Comparison of ENCODE assay signal across 31 cellular contexts in the genomic region with DNA sequence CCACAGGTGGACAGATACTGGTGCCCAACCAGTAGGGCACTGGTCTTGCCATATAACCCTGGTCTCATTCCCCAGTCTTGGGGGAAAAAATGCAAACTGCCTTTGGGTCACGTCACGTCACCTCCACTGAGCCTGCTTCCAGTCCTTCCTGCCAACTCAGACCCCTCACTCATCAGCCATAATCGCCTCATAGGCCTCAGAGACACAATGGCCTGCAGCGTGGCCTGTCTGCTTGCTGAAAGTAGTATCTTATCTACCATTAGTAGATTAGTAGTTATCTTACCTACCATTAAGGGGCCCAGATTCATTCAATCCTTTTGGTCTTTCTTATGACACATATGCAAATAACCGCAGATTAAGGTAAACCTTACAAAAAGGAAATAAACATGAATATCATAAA.
DNase-seq lines count a peak whose midpoint lies in the region; ATAC-seq and TF ChIP-seq lines count a peak whose summit lies in the region.
"Had no signal": no experiment of that assay in that cellular context is flagged by ENCODE, and none has a peak within 500 bp of the region (broad histone marks: within the 10 kb centered on the region; RNA-seq: fewer than 3 reads in every experiment).

No MANE protein-coding gene starts in this region.

- H3K9ac ChIP-seq in endodermal cell (ENCODE audit: extremely low read depth, low read length, poor library complexity, severe bottlenecking): no peak overlapping the region
- H3K9ac ChIP-seq in mesendoderm (ENCODE audit: low read length): no peak overlapping the region
- H3K9ac ChIP-seq: BLaER1; BLaER1 treated with 17β-estradiol and CSF1 and Interleukin-3, amounts not matched to agents 10 nM and 100 nM had no signal

- H2BK120ac ChIP-seq in mesendoderm (ENCODE audit: low read depth, low read length): no peak overlapping the region

- no peaks in the 10 kb centered on the region for H3K79me2 ChIP-seq in mesendoderm (ENCODE audit: control insufficient read depth, insufficient read depth, low read length)

- H3K4me3 Mint-ChIP-seq in endodermal cell (no peak overlapping the region), T-helper 17 cell (no peak overlapping the region)
- H3K4me3 Mint-ChIP-seq: B cell; CD14-positive monocyte; CD4-positive, alpha-beta memory T cell; CD4-positive, alpha-beta T cell; CD4-positive, CD25-positive, alpha-beta regulatory T cell; CD8-positive, alpha-beta memory T cell; CD8-positive, alpha-beta T cell had no signal

- H3K4me2 ChIP-seq in mesendoderm (ENCODE audit: low read length): no peak overlapping the region
- H3K4me2 ChIP-seq: A549 had no signal

- H2BK5ac ChIP-seq in mesendoderm (ENCODE audit: low read length): no peak overlapping the region

- peak overlapping the region; percentile 73 for H3K23ac ChIP-seq in mesendoderm (ENCODE audit: low read length)

- H3K4me1 ChIP-seq in endodermal cell (ENCODE audit: control insufficient read depth, insufficient read depth, low read length) (peaks cover 14% of the 10 kb centered on the region), mesendoderm (ENCODE audit: control insufficient read depth, low read depth, low read length) (peaks cover 11% of the 10 kb centered on the region)
- H3K4me1 ChIP-seq: A549, BE2C, Caco-2 had no signal

- H3K4ac ChIP-seq in mesendoderm (ENCODE audit: low read depth, low read length): peak overlapping the region; percentile 42

- no peak overlapping the region for H4K8ac ChIP-seq in mesendoderm (ENCODE audit: low read depth, low read length)

- H2AK5ac ChIP-seq in mesendoderm (ENCODE audit: low read length): no peak overlapping the region

- H3K27ac ChIP-seq in endodermal cell (ENCODE audit: low read depth, low read length): no peak overlapping the region
- no peak overlapping the region for H3K27ac ChIP-seq in mesendoderm (ENCODE audit: low read depth, low read length)
- H3K27ac ChIP-seq: 22Rv1, A549, BLaER1, C4-2B had no signal

- H3K27ac Mint-ChIP-seq in endodermal cell (no peak overlapping the region), T-helper 17 cell (no peak overlapping the region)
- H3K27ac Mint-ChIP-seq: B cell; CD14-positive monocyte; CD4-positive, alpha-beta T cell; CD4-positive, CD25-positive, alpha-beta regulatory T cell; CD8-positive, alpha-beta T cell had no signal

- peak overlapping the region; percentile 20 for H3K56ac ChIP-seq in mesendoderm (ENCODE audit: low read length)

- H3K9me3 Mint-ChIP-seq in endodermal cell: peaks cover 11% of the 10 kb centered on the region
- H3K9me3 Mint-ChIP-seq: CD4-positive, alpha-beta T cell; CD8-positive, alpha-beta memory T cell had no signal

- no peaks in the 10 kb centered on the region for H3K36me3 ChIP-seq in endodermal cell (ENCODE audit: control insufficient read depth, insufficient read depth, low read length)
- no peaks in the 10 kb centered on the region for H3K36me3 ChIP-seq in mesendoderm (ENCODE audit: control insufficient read depth, insufficient read depth, low read length)
- H3K36me3 ChIP-seq: BE2C; BLaER1; BLaER1 treated with 17β-estradiol and CSF1 and Interleukin-3, amounts not matched to agents 10 nM and 100 nM had no signal

- H3K27me3 Mint-ChIP-seq in endodermal cell (ENCODE audit: insufficient read depth): peaks cover 2% of the 10 kb centered on the region
- peaks cover 15% of the 10 kb centered on the region for H3K27me3 Mint-ChIP-seq in T-helper 17 cell

- DNase-seq in endodermal cell (peak; percentile 57), mesendoderm (peak; percentile 73), T-helper 17 cell (no peak), NCI-H2029 treated with DMSO at 0.1 percent for 48 hours (lab: John Stamatoyannopoulos, UW) (no peak)
- DNase-seq: 8988T; ACHN; AML-193; BE2C; C1 segment of cervical spinal cord; Caco-2; Calu3; CD4-positive, alpha-beta memory T cell; CD4-positive, alpha-beta T cell; CD4-positive, CD25-positive, alpha-beta regulatory T cell; CD8-positive, alpha-beta memory T cell; CD8-positive, alpha-beta T cell; COR-L47; DMS 273 treated with DMSO at 0.1 percent for 48 hours; DMS153; DMS53; DMS79; DMS79 treated with DMSO at 0.1 percent for 48 hours; DND-41; EL had no signal

- peaks cover 29% of the 10 kb centered on the region for H3K4me1 Mint-ChIP-seq in endodermal cell
- no peaks in the 10 kb centered on the region for H3K4me1 Mint-ChIP-seq in T-helper 17 cell
- H3K4me1 Mint-ChIP-seq: B cell; CD4-positive, alpha-beta memory T cell; CD8-positive, alpha-beta memory T cell had no signal

- H3K36me3 Mint-ChIP-seq in endodermal cell (ENCODE audit: low read depth): no peaks in the 10 kb centered on the region
- no peaks in the 10 kb centered on the region for H3K36me3 Mint-ChIP-seq in T-helper 17 cell (ENCODE audit: low read depth)
- H3K36me3 Mint-ChIP-seq: CD14-positive monocyte; CD4-positive, alpha-beta memory T cell; CD4-positive, CD25-positive, alpha-beta regulatory T cell; CD8-positive, alpha-beta memory T cell; CD8-positive, alpha-beta T cell had no signal

- no peak for ATAC-seq in T-helper 17 cell
- ATAC-seq: A549; CD8-positive, alpha-beta T cell had no signal

- no peak overlapping the region for H2BK15ac ChIP-seq in mesendoderm (replicated peaks; ENCODE audit: low read depth)

- TF ChIP-seq CTCF in endodermal cell (conservative IDR thresholded peaks at IDR 0.05): no peak

- WGBS in endodermal cell (ENCODE audit: insufficient coverage in 1 of 2, insufficient read length in 1 of 2), 2 experiments: 54 to 100% methylated on average over 1 to 5 of the region's 5 CpGs
- no CpG with 5 or more reads among the region's 5 CpGs for whole genome bisulfite sequencing in mesendoderm (ENCODE audit: extremely low coverage, insufficient coverage, low lambda C conversion rate)

- H3K4me3 ChIP-seq in endodermal cell (ENCODE audit: low read length) (no peak overlapping the region), mesendoderm (ENCODE audit: low read length) (no peak overlapping the region)
- H3K4me3 ChIP-seq: A549; BLaER1; BLaER1 treated with 17β-estradiol and CSF1 and Interleukin-3, amounts not matched to agents 10 nM and 100 nM had no signal

- H3K27me3 ChIP-seq in endodermal cell (ENCODE audit: control insufficient read depth, insufficient read depth, low read length, poor library complexity, severe bottlenecking) (peaks cover 11% of the 10 kb centered on the region), mesendoderm (ENCODE audit: insufficient read depth, low read length, poor library complexity) (no peaks in the 10 kb centered on the region)
- H3K27me3 ChIP-seq: BE2C; BLaER1; BLaER1 treated with 17β-estradiol and CSF1 and Interleukin-3, amounts not matched to agents 10 nM and 100 nM had no signal

- H4K5ac ChIP-seq in mesendoderm (ENCODE audit: low read length): no peak overlapping the region

- H3K18ac ChIP-seq in mesendoderm (ENCODE audit: low read length): peak overlapping the region; percentile 32

- H3K9me3 ChIP-seq in endodermal cell (ENCODE audit: control insufficient read depth, low read length): no peaks in the 10 kb centered on the region
- H3K9me3 ChIP-seq in T-helper 17 cell (ENCODE audit: control insufficient read depth, low read length, poor library complexity, severe bottlenecking): no peaks in the 10 kb centered on the region
- H3K9me3 ChIP-seq: A549, BE2C, BLaER1, Caco-2 had no signal

- no peaks in the 10 kb centered on the region for H3K79me1 ChIP-seq in mesendoderm (ENCODE audit: low read length)

Comparison
In these comparisons a context has a peak if more than half of its experiments do, and no peak if none do; other contexts are left out.
1. DNase-seq: peak in endodermal cell (single experiment) and mesendoderm (single experiment); none in T-helper 17 cell (0 of 3) and NCI-H2029 treated with DMSO at 0.1 percent for 48 hours (single experiment).